Comparison of ENCODE assay signal across 8 cellular contexts in the genomic region with DNA sequence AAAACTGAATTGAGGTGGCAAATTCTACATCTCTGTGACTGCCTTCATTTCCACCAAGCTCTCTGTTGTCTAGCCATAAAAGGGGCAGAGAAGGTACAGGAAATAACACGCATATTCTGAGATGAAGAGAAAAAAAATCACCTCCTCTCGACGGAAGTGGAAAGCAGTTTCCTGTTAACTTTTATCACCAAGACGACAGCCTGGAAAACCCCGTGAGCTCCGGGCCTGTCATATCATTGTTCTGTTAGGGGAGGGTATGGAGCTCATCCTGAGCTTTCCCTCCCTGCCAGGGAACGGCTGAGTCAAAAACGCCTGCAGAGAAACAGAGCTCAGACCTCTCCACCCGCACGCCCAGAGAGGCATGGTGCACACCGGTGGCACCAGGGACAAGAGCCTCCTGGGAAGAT.
A peak's percentile ranks its signal among the peaks of the same experiment; 100 is the strongest.
DNase-seq lines count a peak whose midpoint lies in the region; ATAC-seq and TF ChIP-seq lines count a peak whose summit lies in the region.

No MANE protein-coding gene starts in this region.

- H3K36me3 ChIP-seq in Caco-2 (ENCODE audit: control insufficient read depth, insufficient read depth, low read length) = no peaks in the 10 kb centered on the region
- H3K36me3 ChIP-seq in PC-3 (ENCODE audit: low read depth, low read length) = no peaks in the 10 kb centered on the region

- BruUV-seq in Caco-2 (replicated peaks; lab: Mats Ljungman, UMichigan) = no TSS peak
- BruUV-seq in PC-3 (replicated peaks; lab: Mats Ljungman, UMichigan) = no TSS peak

- no peak for TF ChIP-seq CTCF in epithelial cell of esophagus (IDR thresholded peaks at IDR 0.05; ENCODE audit: insufficient read depth, low read depth, low read length, missing control alignments)
- TF ChIP-seq CTCF in Caco-2 (IDR thresholded peaks at IDR 0.05; ENCODE audit: insufficient read depth in 1 of 2, low read depth in 1 of 2, low read length in 1 of 2, severe bottlenecking in 1 of 2, unreplicated experiment in 1 of 2) = no peak
- TF ChIP-seq CTCF in HFFc6 (IDR thresholded peaks at IDR 0.05) = no peak
- TF ChIP-seq CTCF in PC-3 (conservative IDR thresholded peaks at IDR 0.05; ENCODE audit: low read depth, low read length) = no peak

- CTCF ChIA-PET in Caco-2 (lab: Charles Lee) = interaction anchor here (0.5 to 1.2 kb wide), 7 partner anchors 19 to 457 kb away, joined by 3 to 11 read pairs (median 4); no protein-coding TSS in a partner anchor
- CTCF ChIA-PET in PC-3 (lab: Charles Lee) = no interaction called here

- H3K4me3 Mint-ChIP-seq in Caco-2 (ENCODE audit: unreplicated experiment) (no peak overlapping the region), HFFc6 (no peak overlapping the region)

- H3K27ac ChIP-seq in PC-3 (ENCODE audit: low read length) = no peak overlapping the region

- ATAC-seq in HG03159 (IDR thresholded peaks at IDR 0.05; ENCODE audit: unreplicated experiment) (peak; percentile 79), PC-3 (no peak)

- TF ChIP-seq POLR2A in GM19099 (IDR thresholded peaks at IDR 0.05; ENCODE audit: extremely low read depth, insufficient read length, low read depth) = peak; percentile 55

- H3K79me2 ChIP-seq in PC-3 (ENCODE audit: low read length) = no peaks in the 10 kb centered on the region

- H3K4me2 ChIP-seq in PC-3 (ENCODE audit: low read length) = no peak overlapping the region

- DNase-seq in activated CD4-positive, alpha-beta T cell treated with anti-CD3 and anti-CD28 coated beads, Interleukin-2, amount 50 U/mL, for 48 hours = peak; percentile 68 to 77
- DNase-seq in epithelial cell of esophagus (ENCODE audit: low read depth) (peak; percentile 91), Caco-2 (no peak), HFFc6 (no peak), PC-3 (no peak)
- DNase-seq in stimulated activated CD4-positive, alpha-beta T cell treated with anti-CD3 and anti-CD28 coated beads, Interleukin-15, amount 100 ng/mL, for 24 hours = peak; percentile 79

- no peak overlapping the region for H3K9ac ChIP-seq in PC-3 (ENCODE audit: low read length)

- H3K4me1 ChIP-seq in Caco-2 (no peaks in the 10 kb centered on the region; the same call in 1 of the 2 replicates), PC-3 (ENCODE audit: insufficient read depth, low read length) (peaks cover 7% of the 10 kb centered on the region)

- no peaks in the 10 kb centered on the region for H3K9me3 ChIP-seq in Caco-2
- H3K9me3 ChIP-seq in PC-3 (ENCODE audit: low read length) = no peaks in the 10 kb centered on the region

- intact Hi-C loops in Caco-2 (cut with micrococcal nuclease; ENCODE audit: unreplicated experiment) (loop anchor here (1.0 to 5.0 kb wide), 7 partner anchors 210 to 690 kb away; no protein-coding TSS in a partner anchor), PC-3 (cut with micrococcal nuclease) (loop anchor here (5.0 kb wide), 1 partner anchor 210 kb away; no protein-coding TSS in a partner anchor)

- H3K27me3 Mint-ChIP-seq in Caco-2 (ENCODE audit: insufficient read depth, unreplicated experiment) (no peaks in the 10 kb centered on the region), HFFc6 (ENCODE audit: insufficient read depth) (no peaks in the 10 kb centered on the region; the same call in 1 of the 2 replicates)

- H3K27ac Mint-ChIP-seq in Caco-2 (ENCODE audit: unreplicated experiment) (no peak overlapping the region), HFFc6 (no peak overlapping the region)

- no peaks in the 10 kb centered on the region for H3K9me3 Mint-ChIP-seq in Caco-2 (ENCODE audit: unreplicated experiment)
- no peaks in the 10 kb centered on the region for H3K9me3 Mint-ChIP-seq in HFFc6

- H3K4me1 Mint-ChIP-seq in Caco-2 (ENCODE audit: low read depth, unreplicated experiment) (no peaks in the 10 kb centered on the region), HFFc6 (ENCODE audit: low read depth) (peaks cover 12% of the 10 kb centered on the region)

- no peaks in the 10 kb centered on the region for H4K20me1 ChIP-seq in PC-3 (ENCODE audit: low read length)

- no peaks in the 10 kb centered on the region for H3K9me2 ChIP-seq in PC-3 (replicated peaks; ENCODE audit: low read length)

- POLR2A ChIA-PET in Caco-2 (lab: Charles Lee) (interaction anchor here (0.7 kb wide), 1 partner anchor 399 kb away, joined by 3 read pairs; no protein-coding TSS in a partner anchor), PC-3 (lab: Charles Lee; ENCODE audit: unreplicated experiment) (interaction anchor here (0.5 kb wide), 1 partner anchor 701 kb away, joined by 3 read pairs; no protein-coding TSS in a partner anchor)

- H3K36me3 Mint-ChIP-seq in Caco-2 (ENCODE audit: insufficient read depth, unreplicated experiment) = no peaks in the 10 kb centered on the region
- peaks cover 3% of the 10 kb centered on the region; the same call in 1 of the 2 replicates for H3K36me3 Mint-ChIP-seq in HFFc6 (ENCODE audit: low read depth)

- no peaks in the 10 kb centered on the region for H3F3A ChIP-seq in PC-3 (ENCODE audit: low read length, unreplicated experiment)

- H2AFZ ChIP-seq in PC-3 (ENCODE audit: low read length) = no peak overlapping the region

- H3K27me3 ChIP-seq in Caco-2 (replicated peaks; ENCODE audit: control insufficient read depth, insufficient read depth, low read length) (no peaks in the 10 kb centered on the region; the same call in 1 of the 2 replicates), PC-3 (ENCODE audit: low read length) (no peaks in the 10 kb centered on the region)

- H3K4me3 ChIP-seq in epithelial cell of esophagus (ENCODE audit: low read length) (no peak overlapping the region), Caco-2 (ENCODE audit: low read depth, low read length) (no peak overlapping the region), PC-3 (ENCODE audit: low read length) (no peak overlapping the region)

Comparison
In these comparisons a context has a peak if more than half of its experiments do, and no peak if none do; other contexts are left out.
1. DNase-seq: peak in activated CD4-positive, alpha-beta T cell treated with anti-CD3 and anti-CD28 coated beads, Interleukin-2, amount 50 U/mL, for 48 hours (2 of 2), epithelial cell of esophagus (single experiment) and stimulated activated CD4-positive, alpha-beta T cell treated with anti-CD3 and anti-CD28 coated beads, Interleukin-15, amount 100 ng/mL, for 24 hours (single experiment); none in Caco-2 (0 of 2), HFFc6 (single experiment) and PC-3 (single experiment).